8 cellular contexts compared by ENCODE assay signal in genomic region chr10:102152545-102152890, GRCh38. TPM values are rescaled to one million over a fixed set of nuclear protein-coding genes. Genes with fewer than 3 reads are reported as not detected.
DNase-seq lines count a peak whose midpoint lies in the region; ATAC-seq, FAIRE-seq and TF ChIP-seq lines count a peak whose summit lies in the region.

No MANE protein-coding gene starts in this region.

- H3K9me3 Mint-ChIP-seq in T-cell (no peaks in the 10 kb centered on the region), type B pancreatic cell (no peaks in the 10 kb centered on the region)

- H3K36me3 ChIP-seq in effector memory CD4-positive, alpha-beta T cell (ENCODE audit: control insufficient read depth, insufficient read depth, low read length) = peaks cover 29% of the 10 kb centered on the region
- H3K36me3 ChIP-seq in neural cell (ENCODE audit: insufficient read depth, low read length) = peaks cover 4% of the 10 kb centered on the region

- no peaks in the 10 kb centered on the region for H3K9me3 ChIP-seq in effector memory CD4-positive, alpha-beta T cell (ENCODE audit: control insufficient read depth, low read length)
- H3K9me3 ChIP-seq in neural cell (ENCODE audit: low read length) = no peaks in the 10 kb centered on the region

- H3K9me2 ChIP-seq in neural cell (ENCODE audit: insufficient read depth, low read length) = no peaks in the 10 kb centered on the region

- peaks cover 23% of the 10 kb centered on the region for H3K79me2 ChIP-seq in neural cell (replicated peaks; ENCODE audit: insufficient read depth, low read length)

- H3K36me3 Mint-ChIP-seq in T-cell = peaks cover 26% of the 10 kb centered on the region
- peaks cover 23% of the 10 kb centered on the region for H3K36me3 Mint-ChIP-seq in type B pancreatic cell

- TF ChIP-seq CTCF in neural cell (IDR thresholded peaks at IDR 0.05; ENCODE audit: poor library complexity, severe bottlenecking) = no peak
- TF ChIP-seq CTCF in type B pancreatic cell (conservative IDR thresholded peaks at IDR 0.05) = no peak
- TF ChIP-seq CTCF in D721Med (IDR thresholded peaks at IDR 0.05; ENCODE audit: insufficient read depth, missing control alignments) = no peak

- CTCF ChIA-PET in T-cell (lab: Charles Lee) = interaction anchor here in 1 of 2 donors (0.7 to 1.7 kb wide), 4 partner anchors 17 to 350 kb away, joined by 3 to 8 read pairs (median 4); partner anchors contain the start of genes CUEDC2 and PPRC1

- H3K4me1 Mint-ChIP-seq in T-cell (peaks cover 51 to 58% (median 52%) of the 10 kb centered on the region in 3 donors), type B pancreatic cell (ENCODE audit: unreplicated experiment) (peaks cover 21% of the 10 kb centered on the region)

- H3K27ac ChIP-seq in effector memory CD4-positive, alpha-beta T cell (ENCODE audit: insufficient read depth, low read length, poor library complexity, severe bottlenecking) = peak overlapping the region; percentile 81
- peak overlapping the region; percentile 61 for H3K27ac ChIP-seq in neural cell (ENCODE audit: low read length)

- peak overlapping the region; percentile 89 to 93 for H3K27ac Mint-ChIP-seq in T-cell
- H3K27ac Mint-ChIP-seq in type B pancreatic cell = peak overlapping the region; percentile 99

- H3K4me1 ChIP-seq in effector memory CD4-positive, alpha-beta T cell (ENCODE audit: control insufficient read depth, insufficient read depth, low read length, poor library complexity, severe bottlenecking) = peaks cover 12% of the 10 kb centered on the region

- TF ChIP-seq EP300 in neural cell (conservative IDR thresholded peaks at IDR 0.05; ENCODE audit: poor library complexity, severe bottlenecking) = no peak

- peak overlapping the region; percentile 42 for H2AFZ ChIP-seq in neural cell (ENCODE audit: low read depth, low read length)

- FAIRE-seq in GM12892 (lab: Jason Lieb, UNC) (no peak), D721Med (lab: Jason Lieb, UNC) (no peak)

- H3K27me3 ChIP-seq in effector memory CD4-positive, alpha-beta T cell (replicated peaks; ENCODE audit: control insufficient read depth, insufficient read depth, low read length, poor library complexity, severe bottlenecking) = no peaks in the 10 kb centered on the region
- H3K27me3 ChIP-seq in neural cell (ENCODE audit: insufficient read depth, low read depth, low read length) = no peaks in the 10 kb centered on the region

- peak overlapping the region; percentile 69 for H3K4me2 ChIP-seq in neural cell (ENCODE audit: low read length)

- POLR2A ChIA-PET in T-cell (lab: Charles Lee) = interaction anchor here in 1 of 2 donors (0.7 to 1.1 kb wide), 2 partner anchors 17 to 1617 kb away, joined by 3 to 4 read pairs; no protein-coding TSS in a partner anchor

- H3K4me3 ChIP-seq in effector memory CD4-positive, alpha-beta T cell (ENCODE audit: insufficient read depth, low read depth, low read length, poor library complexity, severe bottlenecking) = peak overlapping the region; percentile 84
- peak overlapping the region; percentile 84 for H3K4me3 ChIP-seq in neural cell (ENCODE audit: low read length)

- no peak for TF ChIP-seq POLR2A in GM12892 (IDR thresholded peaks at IDR 0.05; ENCODE audit: low read depth, low read length)

- ATAC-seq in GM18861 (IDR thresholded peaks at IDR 0.05; ENCODE audit: unreplicated experiment) = peak; percentile 9
- peak; percentile 7 for ATAC-seq in HG02884 (IDR thresholded peaks at IDR 0.05; ENCODE audit: unreplicated experiment)
- ATAC-seq in T-cell (replicated peaks in 1 of 4) = peak; percentile 9 to 18 (median 11)

- H4K20me1 ChIP-seq in neural cell (ENCODE audit: insufficient read depth) = no peaks in the 10 kb centered on the region

- DNase-seq in T-cell = peak in 6 of 34 experiments; percentile 5 to 22 (median 12)
- no peak for DNase-seq in effector memory CD4-positive, alpha-beta T cell
- no peak for DNase-seq in type B pancreatic cell (ENCODE audit: extremely low spot score, unreplicated experiment)
- DNase-seq in GM12892 (ENCODE audit: insufficient read length) = no peak
- DNase-seq in D721Med (ENCODE audit: insufficient read length, low spot score) = no peak

- no peak for TF ChIP-seq RAD21 in neural cell (conservative IDR thresholded peaks at IDR 0.05)

- peak overlapping the region; percentile 65 for H3K9ac ChIP-seq in neural cell (ENCODE audit: low read length)

- no peaks in the 10 kb centered on the region for H3F3A ChIP-seq in neural cell (ENCODE audit: insufficient read depth, low read length, poor library complexity, severe bottlenecking)

- H3K27me3 Mint-ChIP-seq in T-cell = no peaks in the 10 kb centered on the region
- no peaks in the 10 kb centered on the region for H3K27me3 Mint-ChIP-seq in type B pancreatic cell

- H3K4me3 Mint-ChIP-seq in T-cell = peak overlapping the region; percentile 89 to 96 (median 94)
- H3K4me3 Mint-ChIP-seq in type B pancreatic cell = peak overlapping the region; percentile 98

TF ChIP-seq in neural cell, 6 proteins besides CTCF, POLR2A, EP300 and RAD21:
- TF ChIP-seq REST (IDR thresholded peaks at IDR 0.05; ENCODE audit: borderline replicate concordance) (no peak), SMC3 (conservative IDR thresholded peaks at IDR 0.05; ENCODE audit: poor library complexity) (peak; percentile 38), MXI1 (conservative IDR thresholded peaks at IDR 0.05; ENCODE audit: poor library complexity, severe bottlenecking) (peak; percentile 99)

RNA-seq across cellular contexts. Expression of gene NOLC1, which starts 0.3 kb away (rescaled TPM):
- total RNA-seq in T-cell (10 to 100 TPM; 40.7 to 69.8 (median 62.4) TPM), type B pancreatic cell (ENCODE audit: low replicate concordance) (74.8 and 88.0 TPM in 2 replicates)
- polyA plus RNA-seq in neural cell = 33.4 and 36.0 TPM in 2 replicates
- polyA minus RNA-seq in neural cell = 39.4 and 45.1 TPM in 2 replicates
- 75.2 TPM for polyA plus RNA-seq in GM12892 (2012; ENCODE audit: missing spikeins)

RNA-seq across cellular contexts. Expression of gene PPRC1, which starts 19.7 kb away (rescaled TPM):
- 10 to 100 TPM; 33.5 to 55.1 (median 51.4) TPM for total RNA-seq in T-cell
- 3.8 and 6.0 TPM in 2 replicates for polyA plus RNA-seq in neural cell
- polyA minus RNA-seq in neural cell = 11.9 and 12.4 TPM in 2 replicates
- total RNA-seq in type B pancreatic cell (ENCODE audit: low replicate concordance) = 48.6 and 51.6 TPM in 2 replicates
- 19.6 TPM for polyA plus RNA-seq in GM12892 (2012; ENCODE audit: missing spikeins)

RNA-seq across cellular contexts. Expression of gene LDB1, which starts 32.4 kb away (rescaled TPM):
- total RNA-seq in T-cell = 100 to 1,000 TPM; 120 to 147 (median 126) TPM
- polyA plus RNA-seq in neural cell = 107 and 112 TPM in 2 replicates
- 165 and 189 TPM in 2 replicates for polyA minus RNA-seq in neural cell
- total RNA-seq in type B pancreatic cell (ENCODE audit: low replicate concordance) = 80.8 and 115 TPM in 2 replicates
- polyA plus RNA-seq in GM12892 (2012; ENCODE audit: missing spikeins) = 24.3 TPM
